ENCODE assay signal across 22 cellular contexts in the genomic region with DNA sequence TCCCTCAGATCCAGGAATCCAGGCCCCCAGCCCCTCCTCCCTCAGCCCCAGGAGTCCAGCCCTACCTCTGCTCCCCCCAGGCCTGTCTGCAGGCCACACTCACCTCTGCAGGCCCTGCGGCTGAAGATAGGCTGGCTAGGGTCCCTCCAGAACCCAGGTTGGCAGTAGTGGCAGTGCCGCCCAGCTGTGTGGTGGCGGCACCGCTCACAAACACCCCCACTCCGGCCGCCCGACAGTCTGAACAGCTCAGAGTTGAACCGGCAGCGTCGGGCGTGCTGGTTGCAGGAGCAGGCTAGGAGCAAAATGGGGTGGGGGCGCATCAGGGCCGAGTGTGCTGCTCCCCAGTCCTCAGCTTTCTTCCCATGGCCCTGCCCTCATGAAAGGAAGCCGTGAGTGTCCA. TPM values are rescaled to one million over a fixed set of nuclear protein-coding genes. Genes with fewer than 3 reads are reported as not detected.
DNase-seq lines count a peak whose midpoint lies in the region.
"Had no signal": no experiment of that assay in that cellular context is flagged by ENCODE, and none has a peak within 500 bp of the region (broad histone marks: within the 10 kb centered on the region; RNA-seq: fewer than 3 reads in every experiment).

No MANE protein-coding gene starts in this region.

- H3K9ac ChIP-seq in neuronal stem cell (ENCODE audit: low read depth, low read length, poor library complexity): no peak overlapping the region
- H3K9ac ChIP-seq: BLaER1 had no signal

- H3K4me3 Mint-ChIP-seq in activated CD4-positive, alpha-beta memory T cell treated with anti-CD3 and anti-CD28 coated beads, Interleukin-2, amount 10 ng/mL, durations not matched to agents 7 days and 5 days: no peak overlapping the region
- H3K4me3 Mint-ChIP-seq: CD14-positive monocyte; CD4-positive, alpha-beta memory T cell; CD4-positive, CD25-positive, alpha-beta regulatory T cell; CD8-positive, alpha-beta memory T cell had no signal

- no peak overlapping the region for H3K4me2 ChIP-seq in neuronal stem cell (ENCODE audit: insufficient read depth, low read length, poor library complexity, severe bottlenecking)
- H3K4me2 ChIP-seq: BLaER1 had no signal

- no peak overlapping the region for H4K91ac ChIP-seq in neuronal stem cell (ENCODE audit: low read depth, low read length, poor library complexity)

- H3K36me3 Mint-ChIP-seq in activated CD4-positive, alpha-beta memory T cell treated with anti-CD3 and anti-CD28 coated beads, Interleukin-2, amount 10 ng/mL, durations not matched to agents 7 days and 5 days (ENCODE audit: low read depth): no peaks in the 10 kb centered on the region
- H3K36me3 Mint-ChIP-seq: CD14-positive monocyte; CD4-positive, alpha-beta memory T cell; CD4-positive, CD25-positive, alpha-beta regulatory T cell; CD8-positive, alpha-beta memory T cell had no signal

- no peak overlapping the region for H3K14ac ChIP-seq in neuronal stem cell (ENCODE audit: low read length)

- H3K4me1 ChIP-seq in neuronal stem cell (ENCODE audit: control insufficient read depth in 2 of 2, insufficient read depth in 1 of 2, low read depth in 1 of 2, low read length in 2 of 2): peaks cover 1 to 3% of the 10 kb centered on the region in 2 donors
- H3K4me1 ChIP-seq: BE2C had no signal

- no peaks in the 10 kb centered on the region for H3K27me3 Mint-ChIP-seq in activated CD4-positive, alpha-beta memory T cell treated with anti-CD3 and anti-CD28 coated beads, Interleukin-2, amount 10 ng/mL, durations not matched to agents 7 days and 5 days
- H3K27me3 Mint-ChIP-seq: CD4-positive, alpha-beta memory T cell; CD4-positive, CD25-positive, alpha-beta regulatory T cell had no signal

- DNase-seq in H7 (peak; percentile 59), epidermal melanocyte (ENCODE audit: insufficient read length, low spot score) (peak; percentile 3), neuronal stem cell (ENCODE audit: low spot score) (no peak), NCI-H2107 (lab: John Stamatoyannopoulos, UW) (no peak), hypothalamus (lab: John Stamatoyannopoulos, UW) (no peak), NOMO-1 treated with DMSO at 0.1 percent for 48 hours (lab: John Stamatoyannopoulos, UW; ENCODE audit: unreplicated experiment) (no peak)
- no peak for DNase-seq in activated CD4-positive, alpha-beta memory T cell treated with anti-CD3 and anti-CD28 coated beads, Interleukin-2, amount 10 ng/mL, durations not matched to agents 7 days and 5 days
- DNase-seq: 8988T; ACHN; BE2C; C1 segment of cervical spinal cord; CD4-positive, alpha-beta memory T cell; CD4-positive, CD25-positive, alpha-beta regulatory T cell; CD8-positive, alpha-beta memory T cell; COR-L47; DMS79 treated with DMSO at 0.1 percent for 48 hours; GF-D8 had no signal

- H3K23ac ChIP-seq in neuronal stem cell (ENCODE audit: low read depth, low read length, poor library complexity): no peak overlapping the region

- no peak overlapping the region for H3K27ac ChIP-seq in neuronal stem cell (replicated peaks; ENCODE audit: low read length)
- H3K27ac ChIP-seq: BLaER1 had no signal

- H2BK120ac ChIP-seq in neuronal stem cell (ENCODE audit: low read depth, low read length): no peak overlapping the region

- H3K4ac ChIP-seq in neuronal stem cell (ENCODE audit: low read length): peak overlapping the region; percentile 53

- H3K4me3 ChIP-seq in H7 (ENCODE audit: insufficient read depth, low read depth, low read length): no peak overlapping the region
- H3K4me3 ChIP-seq in neuronal stem cell (ENCODE audit: low read length in 2 of 2): no peak overlapping the region
- H3K4me3 ChIP-seq: BLaER1, GM12878 had no signal

- peaks cover 4% of the 10 kb centered on the region for H3K9me3 Mint-ChIP-seq in activated CD4-positive, alpha-beta memory T cell treated with anti-CD3 and anti-CD28 coated beads, Interleukin-2, amount 10 ng/mL, durations not matched to agents 7 days and 5 days
- H3K9me3 Mint-ChIP-seq: CD4-positive, CD25-positive, alpha-beta regulatory T cell; CD8-positive, alpha-beta memory T cell had no signal

- peak overlapping the region; percentile 37 for H2AK5ac ChIP-seq in neuronal stem cell (ENCODE audit: low read depth, low read length)

- no peak overlapping the region for H4K8ac ChIP-seq in neuronal stem cell (ENCODE audit: low read depth, low read length)

- H2BK15ac ChIP-seq in neuronal stem cell (ENCODE audit: low read length): peak overlapping the region; percentile 67

- peak overlapping the region; percentile 87 for H3K18ac ChIP-seq in neuronal stem cell (ENCODE audit: low read length)

- POLR2A ChIA-PET in activated CD4-positive, alpha-beta memory T cell treated with anti-CD3 and anti-CD28 coated beads, Interleukin-2, amount 10 ng/mL, durations not matched to agents 7 days and 5 days (lab: Charles Lee): interaction anchor here (1.2 kb wide), 1 partner anchor 12 kb away, joined by 4 read pairs; no protein-coding TSS in a partner anchor

- peak overlapping the region; percentile 41 for H2BK12ac ChIP-seq in neuronal stem cell (ENCODE audit: low read length)

- H3K79me1 ChIP-seq in neuronal stem cell (ENCODE audit: low read depth, low read length): no peaks in the 10 kb centered on the region

- H3K4me1 Mint-ChIP-seq in activated CD4-positive, alpha-beta memory T cell treated with anti-CD3 and anti-CD28 coated beads, Interleukin-2, amount 10 ng/mL, durations not matched to agents 7 days and 5 days: peaks cover 14% of the 10 kb centered on the region

- H3K9me3 ChIP-seq in neuronal stem cell (replicated peaks in 1 of 2; ENCODE audit: control insufficient read depth in 2 of 2, insufficient read depth in 1 of 2, low read depth in 1 of 2, low read length in 2 of 2): no peaks in the 10 kb centered on the region
- H3K9me3 ChIP-seq: BE2C, BLaER1 had no signal

- no CpG with 5 or more reads among the region's 14 CpGs for WGBS in neuronal stem cell (ENCODE audit: extremely low coverage in 2 of 2, insufficient read length in 2 of 2, insufficient replicate concordance in 1 of 2), 2 donors

- H2AFZ ChIP-seq in neuronal stem cell (ENCODE audit: low read length): no peak overlapping the region

- H3K36me3 ChIP-seq in H7 (replicated peaks; ENCODE audit: control insufficient read depth, insufficient read depth, low read length): no peaks in the 10 kb centered on the region
- H3K36me3 ChIP-seq in neuronal stem cell (replicated peaks in 1 of 2; ENCODE audit: control insufficient read depth in 2 of 2, insufficient read depth in 2 of 2, low read length in 2 of 2): no peaks in the 10 kb centered on the region
- H3K36me3 ChIP-seq: BE2C, BLaER1 had no signal

- H3K27ac Mint-ChIP-seq in activated CD4-positive, alpha-beta memory T cell treated with anti-CD3 and anti-CD28 coated beads, Interleukin-2, amount 10 ng/mL, durations not matched to agents 7 days and 5 days: no peak overlapping the region
- H3K27ac Mint-ChIP-seq: CD14-positive monocyte; CD4-positive, alpha-beta memory T cell; CD4-positive, CD25-positive, alpha-beta regulatory T cell; CD8-positive, alpha-beta memory T cell had no signal

- H2BK5ac ChIP-seq in neuronal stem cell (ENCODE audit: low read length): peak overlapping the region; percentile 48

- H3K27me3 ChIP-seq in H7 (ENCODE audit: control insufficient read depth, insufficient read depth, low read length): no peaks in the 10 kb centered on the region
- H3K27me3 ChIP-seq in neuronal stem cell (ENCODE audit: control insufficient read depth in 3 of 3, insufficient read depth in 3 of 3, low read depth in 1 of 3, low read length in 3 of 3): peaks cover 0 to 5% (median 0%) of the 10 kb centered on the region in 3 experiments
- H3K27me3 ChIP-seq: BE2C, BLaER1 had no signal

- CTCF ChIA-PET in activated CD4-positive, alpha-beta memory T cell treated with anti-CD3 and anti-CD28 coated beads, Interleukin-2, amount 10 ng/mL, durations not matched to agents 7 days and 5 days (lab: Charles Lee): interaction anchor here (1.6 kb wide), 1 partner anchor 10 kb away, joined by 3 read pairs; no protein-coding TSS in a partner anchor

RNA-seq across cellular contexts. Expression of gene NTN5, which starts 8.3 kb away (rescaled TPM):
- 0.15 TPM in 1 of 2 replicates, not detected in the other for total RNA-seq in H7 (2014; rRNA removed; shearing (Covaris generic))
- 1.2 TPM for polyA plus RNA-seq in neuronal stem cell (2013, experiment 1 of 2)
- polyA plus RNA-seq in neuronal stem cell (2013, experiment 2 of 2): 1.3 TPM
- total RNA-seq in activated CD4-positive, alpha-beta memory T cell treated with anti-CD3 and anti-CD28 coated beads, Interleukin-2, amount 10 ng/mL, durations not matched to agents 7 days and 5 days: 1 to 10 TPM in 1 of 2 experiments, under 1 TPM in 1; 0.68 to 1.1 TPM
- total RNA-seq: A673, GM12878 had no signal
- polyA plus RNA-seq: CD14-positive monocyte; CD8-positive, alpha-beta memory T cell had no signal

RNA-seq across cellular contexts. Expression of gene CA11, which starts 18.5 kb away (rescaled TPM):
- total RNA-seq in H7 (2014; rRNA removed; shearing (Covaris generic)): 10.8 and 24.0 TPM in 2 replicates
- polyA plus RNA-seq in neuronal stem cell (2013, experiment 1 of 2): 117 TPM
- polyA plus RNA-seq in neuronal stem cell (2013, experiment 2 of 2): 126 TPM
- 1 to 10 TPM; 3.9 to 4.5 TPM for total RNA-seq in activated CD4-positive, alpha-beta memory T cell treated with anti-CD3 and anti-CD28 coated beads, Interleukin-2, amount 10 ng/mL, durations not matched to agents 7 days and 5 days

RNA-seq across cellular contexts. Expression of gene DBP, which starts 27.3 kb away (rescaled TPM):
- total RNA-seq in H7 (2014; rRNA removed; shearing (Covaris generic)): 11.2 and 18.2 TPM in 2 replicates
- polyA plus RNA-seq in neuronal stem cell (2013, experiment 1 of 2): 17.9 TPM
- polyA plus RNA-seq in neuronal stem cell (2013, experiment 2 of 2): 16.7 TPM
- total RNA-seq in activated CD4-positive, alpha-beta memory T cell treated with anti-CD3 and anti-CD28 coated beads, Interleukin-2, amount 10 ng/mL, durations not matched to agents 7 days and 5 days: 10 to 100 TPM; 18.7 to 19.1 TPM

RNA-seq across cellular contexts. Expression of gene FUT2, which starts 31.3 kb away (rescaled TPM):
- 0.78 and 1.8 TPM in 2 replicates for total RNA-seq in H7 (2014; rRNA removed; shearing (Covaris generic))
- 0.06 TPM for polyA plus RNA-seq in neuronal stem cell (2013, experiment 1 of 2)
- polyA plus RNA-seq in neuronal stem cell (2013, experiment 2 of 2): 0.21 TPM
- not detected for total RNA-seq in activated CD4-positive, alpha-beta memory T cell treated with anti-CD3 and anti-CD28 coated beads, Interleukin-2, amount 10 ng/mL, durations not matched to agents 7 days and 5 days
- total RNA-seq: A673; CD4-positive, alpha-beta memory T cell; CD4-positive, CD25-positive, alpha-beta regulatory T cell; CD8-positive, alpha-beta memory T cell; GM12878 had no signal
- polyA plus RNA-seq: AG04450, CD14-positive monocyte had no signal

RNA-seq across cellular contexts. Expression of gene SPHK2, which starts 45.2 kb away (rescaled TPM):
- total RNA-seq in H7 (2014; rRNA removed; shearing (Covaris generic)): 10.9 and 26.4 TPM in 2 replicates
- polyA plus RNA-seq in neuronal stem cell (2013, experiment 1 of 2): 25.6 TPM
- 23.7 TPM for polyA plus RNA-seq in neuronal stem cell (2013, experiment 2 of 2)
- 10 to 100 TPM; 27.7 to 29.5 TPM for total RNA-seq in activated CD4-positive, alpha-beta memory T cell treated with anti-CD3 and anti-CD28 coated beads, Interleukin-2, amount 10 ng/mL, durations not matched to agents 7 days and 5 days

Comparison
In these comparisons a context has a peak if more than half of its experiments do, and no peak if none do; other contexts are left out.
1. DNase-seq: peak in H7 (single experiment) and epidermal melanocyte (single experiment); none in neuronal stem cell (single experiment), activated CD4-positive, alpha-beta memory T cell treated with anti-CD3 and anti-CD28 coated beads, Interleukin-2, amount 10 ng/mL, durations not matched to agents 7 days and 5 days (single experiment), NCI-H2107 (single experiment), hypothalamus (0 of 51) and NOMO-1 treated with DMSO at 0.1 percent for 48 hours (single experiment).